In the genomic region with DNA sequence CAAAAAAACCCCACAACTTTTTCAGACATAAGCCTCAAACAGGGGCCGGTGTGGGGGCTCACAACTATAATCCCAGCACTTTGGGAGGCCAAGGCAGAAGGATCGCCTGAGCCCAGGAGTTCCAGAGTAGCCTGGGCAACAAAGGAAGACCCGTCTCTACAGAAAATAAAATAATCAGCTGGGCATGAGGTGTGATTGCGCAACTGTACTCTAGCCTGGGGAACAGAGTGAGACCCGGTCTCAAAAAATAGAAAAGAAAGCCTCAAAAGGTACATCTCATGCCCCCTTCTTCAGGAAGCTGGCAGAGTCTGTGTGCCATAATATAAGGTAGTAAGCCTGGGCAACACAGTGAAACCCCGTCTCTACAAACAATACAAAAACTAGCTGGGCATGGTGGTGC, we compare ENCODE assay signal across 18 cellular contexts. TPM values are rescaled to one million over a fixed set of nuclear protein-coding genes. Genes with fewer than 3 reads are reported as not detected.
DNase-seq lines count a peak whose midpoint lies in the region; ATAC-seq, FAIRE-seq and TF ChIP-seq lines count a peak whose summit lies in the region.
"Had no signal": no experiment of that assay in that cellular context is flagged by ENCODE, and none has a peak within 500 bp of the region (broad histone marks: within the 10 kb centered on the region; RNA-seq: fewer than 3 reads in every experiment).

No MANE protein-coding gene starts in this region.

- WGBS in HepG2 (ENCODE audit: low lambda C conversion rate), result 83% methylated on average over 6 of the region's 6 CpGs
- WGBS in right lobe of liver (ENCODE audit: insufficient coverage, low coverage, low lambda C conversion rate, missing lambda C conversion rate), result 42% methylated on average over 3 of the region's 6 CpGs
- WGBS in body of pancreas, 2 donors, result 72 to 73% methylated on average over 6 of the region's 6 CpGs

- H3K4me1 ChIP-seq in HepG2 (ENCODE audit: insufficient read depth, low read length), result peaks cover 15% of the 10 kb centered on the region
- H3K4me1 ChIP-seq in right lobe of liver, result peaks cover 0 to 14% (median 0%) of the 10 kb centered on the region in 4 donors
- peaks cover 13% of the 10 kb centered on the region for H3K4me1 ChIP-seq in body of pancreas
- H3K4me1 ChIP-seq: BE2C, Caco-2 had no signal

- H3K4me3 ChIP-seq in HepG2 (replicated peaks in 1 of 3; ENCODE audit: insufficient read depth in 1 of 3, low read depth in 2 of 3, low read length in 3 of 3) (no peak overlapping the region), right lobe of liver (no peak overlapping the region), NB4 (ENCODE audit: low read depth, low read length) (no peak overlapping the region), body of pancreas (no peak overlapping the region)
- H3K4me3 ChIP-seq: GM23338 had no signal

- no peak overlapping the region for H2AFZ ChIP-seq in HepG2 (ENCODE audit: low read length)
- H2AFZ ChIP-seq: GM23338 had no signal

- no peak overlapping the region for H3K4me3 Mint-ChIP-seq in dendritic cell treated with granulocyte-macrophage colony-stimulating factor and Interleukin-4, amounts not matched to agents 40 ng/mL and 50 ng/mL, for 4 days
- H3K4me3 Mint-ChIP-seq: GM23338, H9, HFFc6 had no signal

- ATAC-seq in HepG2 (no peak), right lobe of liver (no peak), GM19023 (IDR thresholded peaks at IDR 0.05; ENCODE audit: unreplicated experiment) (no peak), body of pancreas (no peak)
- no peak for ATAC-seq in activated CD4-positive, CD25-positive, alpha-beta regulatory T cell treated with anti-CD3 and anti-CD28 coated beads, Interleukin-2, amount 50 U/mL, for 24 hours
- ATAC-seq: GM23338 had no signal

- H3K27me3 ChIP-seq in HepG2 (ENCODE audit: control insufficient read depth in 1 of 2, insufficient read depth in 2 of 2, low read length in 2 of 2) (no peaks in the 10 kb centered on the region; a peak in 1 of 5 replicates), right lobe of liver (no peaks in the 10 kb centered on the region), body of pancreas (no peaks in the 10 kb centered on the region)
- H3K27me3 ChIP-seq: BE2C had no signal

- H3K9me3 ChIP-seq in HepG2 (ENCODE audit: low read length), result no peaks in the 10 kb centered on the region
- H3K9me3 ChIP-seq in right lobe of liver, result no peaks in the 10 kb centered on the region
- H3K9me3 ChIP-seq in body of pancreas, result no peaks in the 10 kb centered on the region
- H3K9me3 ChIP-seq: BE2C, Caco-2 had no signal

- POLR2A ChIA-PET in HepG2 (lab: Yijun Ruan, JAX), result no interaction called here

- H3K9me3 Mint-ChIP-seq in dendritic cell treated with granulocyte-macrophage colony-stimulating factor and Interleukin-4, amounts not matched to agents 40 ng/mL and 50 ng/mL, for 4 days, result no peaks in the 10 kb centered on the region
- H3K9me3 Mint-ChIP-seq: CD8-positive, alpha-beta memory T cell had no signal

- H3K4me2 ChIP-seq in HepG2 (ENCODE audit: low read depth, low read length), result no peak overlapping the region
- H3K4me2 ChIP-seq: GM23338, KMS-11 had no signal

- H3K4me1 Mint-ChIP-seq in dendritic cell treated with granulocyte-macrophage colony-stimulating factor and Interleukin-4, amounts not matched to agents 40 ng/mL and 50 ng/mL, for 4 days (ENCODE audit: low read depth), result peaks cover 52% of the 10 kb centered on the region

- no peak overlapping the region for H3K9ac ChIP-seq in HepG2 (ENCODE audit: insufficient read depth, low read depth, low read length)
- H3K9ac ChIP-seq: KMS-11 had no signal

- H3K79me2 ChIP-seq in HepG2 (ENCODE audit: insufficient read depth, low read length), result peaks cover 15% of the 10 kb centered on the region

- peak overlapping the region; percentile 92 for H3K27ac Mint-ChIP-seq in dendritic cell treated with granulocyte-macrophage colony-stimulating factor and Interleukin-4, amounts not matched to agents 40 ng/mL and 50 ng/mL, for 4 days
- H3K27ac Mint-ChIP-seq: GM23338, HFFc6 had no signal

- CTCF ChIA-PET in HepG2 (lab: Yijun Ruan, JAX; ENCODE audit: low intra/inter-chr PET ratio, low total read pairs), result no interaction called here

- no peak for TF ChIP-seq EP300 in HepG2 (IDR thresholded peaks at IDR 0.05; ENCODE audit: low read depth in 2 of 2, low read length in 2 of 2)
- no peak for TF ChIP-seq EP300 in HepG2 (CRISPR knock-in tag; IDR thresholded peaks at IDR 0.05; ENCODE audit: borderline replicate concordance)

- no peak for TF ChIP-seq POLR2A in HepG2 (IDR thresholded peaks at IDR 0.05; ENCODE audit: insufficient read depth in 1 of 2, low read depth in 2 of 2, low read length in 2 of 2)
- no peak for TF ChIP-seq POLR2A in right lobe of liver (IDR thresholded peaks at IDR 0.05)
- no peak for TF ChIP-seq POLR2A in NB4 (IDR thresholded peaks at IDR 0.05; ENCODE audit: extremely low read depth, insufficient read length)
- TF ChIP-seq POLR2A in body of pancreas (IDR thresholded peaks at IDR 0.05), result no peak

- H3K36me3 ChIP-seq in HepG2 (replicated peaks in 1 of 2; ENCODE audit: control insufficient read depth in 1 of 2, insufficient read depth in 2 of 2, low read length in 2 of 2) (peaks cover 0 to 2% of the 10 kb centered on the region in 2 experiments; a peak in 3 of 5 replicates), right lobe of liver (peaks cover 0 to 11% (median 4%) of the 10 kb centered on the region in 4 donors), body of pancreas (replicated peaks in 1 of 2; ENCODE audit: insufficient read depth in 1 of 2, low read depth in 2 of 2) (peaks cover 0 to 2% of the 10 kb centered on the region in 2 donors)

- intact Hi-C loops in HepG2 (cut with micrococcal nuclease; ENCODE audit: unreplicated experiment) (loop anchor here (5.0 kb wide), 2 partner anchors 401 to 734 kb away; no protein-coding TSS in a partner anchor), right lobe of liver (cut with DNase I) (loop anchor here in 1 of 2 donors (10.0 kb wide), 1 partner anchor 52 kb away; a partner anchor contains a TSS), body of pancreas (cut with DNase I) (no loop called here)
- intact Hi-C loops in dendritic cell treated with granulocyte-macrophage colony-stimulating factor and Interleukin-4, amounts not matched to agents 40 ng/mL and 50 ng/mL, for 4 days (cut with micrococcal nuclease), result loop anchor here (5.0 kb wide), 1 partner anchor 734 kb away; no protein-coding TSS in a partner anchor

- DNase-seq in HepG2 (ENCODE audit: low spot score) (no peak), right lobe of liver (no peak), NB4 (ENCODE audit: low read depth) (peak; percentile 20), islet precursor cell (peak; percentile 22), body of pancreas (no peak)
- DNase-seq: BE2C; Caco-2; CD8-positive, alpha-beta memory T cell; DND-41; GDM1; H9; HFFc6 had no signal

- TF ChIP-seq CTCF in HepG2 (CRISPR knock-in tag; IDR thresholded peaks at IDR 0.05) (no peak), right lobe of liver (IDR thresholded peaks at IDR 0.05) (no peak), NB4 (IDR thresholded peaks at IDR 0.05; ENCODE audit: low read depth, low read length) (no peak), body of pancreas (IDR thresholded peaks at IDR 0.05) (no peak)

- H3K27ac ChIP-seq in HepG2 (ENCODE audit: extremely low read length, insufficient read depth, low read length) (no peak overlapping the region), right lobe of liver (no peak overlapping the region), body of pancreas (no peak overlapping the region)
- H3K27ac ChIP-seq: HL-60, KMS-11 had no signal

- no peak for FAIRE-seq in HepG2 (lab: Jason Lieb, UNC)

- no peaks in the 10 kb centered on the region for H4K20me1 ChIP-seq in HepG2 (ENCODE audit: insufficient read depth, low read length)

- in situ Hi-C loops in HepG2 (cut with HindIII; ENCODE audit: extremely low pct_ligation_motif_present, low pct_unique_long_range_greater_than_20kb), result loop anchor here (5.0 kb wide), 2 partner anchors 49 to 169 kb away; a partner anchor contains a TSS

- no peak for TF ChIP-seq RAD21 in HepG2 (CRISPR knock-in tag; IDR thresholded peaks at IDR 0.05)

- peaks cover 68% of the 10 kb centered on the region for H3K36me3 Mint-ChIP-seq in dendritic cell treated with granulocyte-macrophage colony-stimulating factor and Interleukin-4, amounts not matched to agents 40 ng/mL and 50 ng/mL, for 4 days (ENCODE audit: low read depth)

- BruUV-seq in HepG2 (replicated peaks; lab: Mats Ljungman, UMichigan), result no TSS peak

- no peaks in the 10 kb centered on the region for H3K27me3 Mint-ChIP-seq in dendritic cell treated with granulocyte-macrophage colony-stimulating factor and Interleukin-4, amounts not matched to agents 40 ng/mL and 50 ng/mL, for 4 days
- H3K27me3 Mint-ChIP-seq: CD8-positive, alpha-beta memory T cell had no signal

RNA-seq across cellular contexts. Expression of a gene that starts 3.2 kb away (rescaled TPM):
- total RNA-seq in HepG2 (2016; rRNA removed; fragmentation: Illumina TruSeq; extraction: Trizol) (13.1 and 16.8 TPM in 2 replicates), right lobe of liver (10 to 100 TPM; 10.6 to 21.8 (median 11.8) TPM), body of pancreas (10 to 100 TPM; 18.2 to 18.8 TPM)
- total RNA-seq in HepG2 (2016; cell fraction: cytosol; rRNA removed; fragmentation: Illumina TruSeq; extraction: Trizol; ENCODE audit: low read depth), result 23.8 and 31.5 TPM in 2 replicates
- total RNA-seq in HepG2 (2016; cell fraction: insoluble cytoplasmic fraction; rRNA removed; fragmentation: Illumina TruSeq; extraction: Trizol), result 13.4 and 19.7 TPM in 2 replicates
- 25.2 and 28.6 TPM in 2 replicates for total RNA-seq in HepG2 (2016; cell fraction: membrane; rRNA removed; fragmentation: Illumina TruSeq; extraction: Trizol)
- total RNA-seq in HepG2 (2016; cell fraction: nucleus; rRNA removed; fragmentation: Illumina TruSeq; extraction: Trizol), result 6.6 and 8.5 TPM in 2 replicates
- polyA plus RNA-seq in HepG2 (2011; rRNA removed), result 24.9 and 28.1 TPM in 2 replicates
- polyA plus RNA-seq in HepG2 (2011; cell fraction: cytosol; rRNA removed), result 24.5 and 25.8 TPM in 2 replicates
- polyA plus RNA-seq in HepG2 (2011; cell fraction: nucleus; rRNA removed), result 31.1 and 36.4 TPM in 2 replicates
- 13.5 and 13.6 TPM in 2 replicates for polyA plus RNA-seq in HepG2 (2012)
- 30.8 and 45.7 TPM in 2 replicates for polyA plus RNA-seq in HepG2 (2016; cell fraction: cytosol; fragmentation: Illumina TruSeq; extraction: Trizol; ENCODE audit: low read depth)
- 19.6 and 19.9 TPM in 2 replicates for polyA plus RNA-seq in HepG2 (2016; cell fraction: insoluble cytoplasmic fraction; fragmentation: Illumina TruSeq; extraction: Trizol; ENCODE audit: low read depth)
- 26.5 and 30.0 TPM in 2 replicates for polyA plus RNA-seq in HepG2 (2016; cell fraction: membrane; fragmentation: Illumina TruSeq; extraction: Trizol; ENCODE audit: low read depth)
- 14.0 and 21.1 TPM in 2 replicates for polyA plus RNA-seq in HepG2 (2016; cell fraction: nucleus; fragmentation: Illumina TruSeq; extraction: Trizol; ENCODE audit: insufficient read depth, low read depth)
- polyA minus RNA-seq in HepG2 (2011; rRNA and poly(A)+ RNA removed; ENCODE audit: low replicate concordance), result 5.8 and 11.0 TPM in 2 replicates
- 4.9 and 8.5 TPM in 2 replicates for polyA minus RNA-seq in HepG2 (2011; cell fraction: cytosol; rRNA and poly(A)+ RNA removed)
- 7.0 and 9.7 TPM in 2 replicates for polyA minus RNA-seq in HepG2 (2011; cell fraction: nucleus; rRNA and poly(A)+ RNA removed)

RNA-seq across cellular contexts. Expression of a gene that starts 3.3 kb away (rescaled TPM):
- 22.7 and 24.3 TPM in 2 replicates for total RNA-seq in HepG2 (2016; rRNA removed; fragmentation: Illumina TruSeq; extraction: Trizol)
- total RNA-seq in HepG2 (2016; cell fraction: cytosol; rRNA removed; fragmentation: Illumina TruSeq; extraction: Trizol; ENCODE audit: low read depth), result 6.4 and 7.6 TPM in 2 replicates
- total RNA-seq in HepG2 (2016; cell fraction: insoluble cytoplasmic fraction; rRNA removed; fragmentation: Illumina TruSeq; extraction: Trizol), result 23.3 and 24.1 TPM in 2 replicates
- 15.5 and 16.3 TPM in 2 replicates for total RNA-seq in HepG2 (2016; cell fraction: membrane; rRNA removed; fragmentation: Illumina TruSeq; extraction: Trizol)
- 25.1 and 28.9 TPM in 2 replicates for total RNA-seq in HepG2 (2016; cell fraction: nucleus; rRNA removed; fragmentation: Illumina TruSeq; extraction: Trizol)
- 4.4 and 5.6 TPM in 2 replicates for polyA plus RNA-seq in HepG2 (2011; rRNA removed)
- 3.0 and 3.8 TPM in 2 replicates for polyA plus RNA-seq in HepG2 (2011; cell fraction: cytosol; rRNA removed)
- 17.4 and 20.7 TPM in 2 replicates for polyA plus RNA-seq in HepG2 (2011; cell fraction: nucleus; rRNA removed)
- polyA plus RNA-seq in HepG2 (2012), result 16.8 and 19.3 TPM in 2 replicates
- polyA plus RNA-seq in HepG2 (2016; cell fraction: cytosol; fragmentation: Illumina TruSeq; extraction: Trizol; ENCODE audit: low read depth), result 4.3 and 4.6 TPM in 2 replicates
- 21.2 and 21.3 TPM in 2 replicates for polyA plus RNA-seq in HepG2 (2016; cell fraction: insoluble cytoplasmic fraction; fragmentation: Illumina TruSeq; extraction: Trizol; ENCODE audit: low read depth)
- polyA plus RNA-seq in HepG2 (2016; cell fraction: membrane; fragmentation: Illumina TruSeq; extraction: Trizol; ENCODE audit: low read depth), result 9.1 and 9.6 TPM in 2 replicates
- polyA plus RNA-seq in HepG2 (2016; cell fraction: nucleus; fragmentation: Illumina TruSeq; extraction: Trizol; ENCODE audit: insufficient read depth, low read depth), result 33.3 and 33.4 TPM in 2 replicates
- polyA minus RNA-seq in HepG2 (2011; rRNA and poly(A)+ RNA removed; ENCODE audit: low replicate concordance), result 5.8 and 10.9 TPM in 2 replicates
- polyA minus RNA-seq in HepG2 (2011; cell fraction: cytosol; rRNA and poly(A)+ RNA removed), result 5.0 and 7.2 TPM in 2 replicates
- polyA minus RNA-seq in HepG2 (2011; cell fraction: nucleus; rRNA and poly(A)+ RNA removed), result 33.9 and 38.8 TPM in 2 replicates
- total RNA-seq in right lobe of liver, result 10 to 100 TPM; 14.3 to 32.3 (median 19.9) TPM
- total RNA-seq in body of pancreas, result 10 to 100 TPM; 64.1 to 75.8 TPM

RNA-seq across cellular contexts. Expression of a gene that starts 51.4 kb away (rescaled TPM):
- total RNA-seq in HepG2 (2016; rRNA removed; fragmentation: Illumina TruSeq; extraction: Trizol) (6.7 and 10.4 TPM in 2 replicates), right lobe of liver (under 1 TPM in 5 of 6 experiments, not detected in 1; 0.16 to 0.62 (median 0.37) TPM), body of pancreas (1 to 10 TPM; 1.3 to 1.8 TPM)
- 3.7 and 4.9 TPM in 2 replicates for total RNA-seq in HepG2 (2016; cell fraction: cytosol; rRNA removed; fragmentation: Illumina TruSeq; extraction: Trizol; ENCODE audit: low read depth)
- total RNA-seq in HepG2 (2016; cell fraction: insoluble cytoplasmic fraction; rRNA removed; fragmentation: Illumina TruSeq; extraction: Trizol), result 6.5 and 10.3 TPM in 2 replicates
- total RNA-seq in HepG2 (2016; cell fraction: membrane; rRNA removed; fragmentation: Illumina TruSeq; extraction: Trizol), result 7.8 and 9.3 TPM in 2 replicates
- total RNA-seq in HepG2 (2016; cell fraction: nucleus; rRNA removed; fragmentation: Illumina TruSeq; extraction: Trizol), result 9.1 and 10.0 TPM in 2 replicates
- polyA plus RNA-seq in HepG2 (2011; rRNA removed), result 18.2 and 20.0 TPM in 2 replicates
- 21.0 and 26.4 TPM in 2 replicates for polyA plus RNA-seq in HepG2 (2011; cell fraction: cytosol; rRNA removed)
- polyA plus RNA-seq in HepG2 (2011; cell fraction: nucleus; rRNA removed), result 10.1 and 12.1 TPM in 2 replicates
- 7.3 and 7.9 TPM in 2 replicates for polyA plus RNA-seq in HepG2 (2012)
- polyA plus RNA-seq in HepG2 (2016; cell fraction: cytosol; fragmentation: Illumina TruSeq; extraction: Trizol; ENCODE audit: low read depth), result 3.6 and 4.7 TPM in 2 replicates
- polyA plus RNA-seq in HepG2 (2016; cell fraction: insoluble cytoplasmic fraction; fragmentation: Illumina TruSeq; extraction: Trizol; ENCODE audit: low read depth), result 5.4 and 6.4 TPM in 2 replicates
- 6.3 and 6.8 TPM in 2 replicates for polyA plus RNA-seq in HepG2 (2016; cell fraction: membrane; fragmentation: Illumina TruSeq; extraction: Trizol; ENCODE audit: low read depth)
- polyA plus RNA-seq in HepG2 (2016; cell fraction: nucleus; fragmentation: Illumina TruSeq; extraction: Trizol; ENCODE audit: insufficient read depth, low read depth), result 9.2 and 11.4 TPM in 2 replicates
- polyA minus RNA-seq in HepG2 (2011; rRNA and poly(A)+ RNA removed; ENCODE audit: low replicate concordance), result 0.63 and 43.6 TPM in 2 replicates
- polyA minus RNA-seq in HepG2 (2011; cell fraction: cytosol; rRNA and poly(A)+ RNA removed), result 9.7 and 15.7 TPM in 2 replicates
- 9.3 and 10.4 TPM in 2 replicates for polyA minus RNA-seq in HepG2 (2011; cell fraction: nucleus; rRNA and poly(A)+ RNA removed)

Comparison
In these comparisons a context has a peak if more than half of its experiments do, and no peak if none do; other contexts are left out.
1. DNase-seq: peak in NB4 (single experiment) and islet precursor cell (single experiment); none in HepG2 (single experiment), right lobe of liver (0 of 3) and body of pancreas (0 of 4).